1 cellular context compared by ENCODE assay signal in the genomic region with DNA sequence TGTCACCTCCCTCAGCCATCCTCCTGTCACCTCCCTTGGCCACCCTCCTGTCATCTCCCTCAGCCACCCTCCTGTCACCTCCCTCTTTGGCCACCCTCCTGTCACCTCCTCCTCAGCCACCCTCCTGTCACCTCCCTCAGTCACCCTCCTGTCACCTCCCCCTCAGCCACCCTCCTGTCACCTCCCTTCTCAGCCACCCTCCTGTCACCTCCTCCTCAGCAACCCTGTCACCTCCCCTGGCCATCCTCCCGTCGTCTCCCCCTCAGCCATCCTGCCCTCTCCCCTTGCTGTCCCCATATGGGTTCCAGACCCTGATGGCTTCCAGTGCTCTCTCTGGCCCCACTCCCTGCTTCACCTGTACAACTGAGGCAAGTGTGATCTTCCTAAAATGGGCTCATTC.
TF ChIP-seq lines count a peak whose summit lies in the region.

No MANE protein-coding gene starts in this region.

TF ChIP-seq in IMR-90, 13 proteins besides CTCF, POLR2A, EP300 and RAD21:
- TF ChIP-seq MAZ (IDR thresholded peaks at IDR 0.05; ENCODE audit: borderline replicate concordance, low read depth, low read length) (no peak), MAFK (IDR thresholded peaks at IDR 0.05; ENCODE audit: low read depth, low read length) (no peak), NFE2L2 (IDR thresholded peaks at IDR 0.05; ENCODE audit: low read depth, low read length) (no peak), USF2 (IDR thresholded peaks at IDR 0.05; ENCODE audit: low read depth, low read length) (no peak), CHD1 (IDR thresholded peaks at IDR 0.05; ENCODE audit: low read depth, low read length) (no peak), MXI1 (IDR thresholded peaks at IDR 0.05; ENCODE audit: borderline replicate concordance, low read depth, low read length) (no peak), RCOR1 (IDR thresholded peaks at IDR 0.05; ENCODE audit: insufficient replicate concordance, low read length) (no peak), RFX5 (IDR thresholded peaks at IDR 0.05; ENCODE audit: low read depth, low read length) (no peak), CEBPB (IDR thresholded peaks at IDR 0.05; ENCODE audit: low read depth, low read length) (no peak), BHLHE40 (IDR thresholded peaks at IDR 0.05; ENCODE audit: low read depth, low read length) (no peak), FOS (IDR thresholded peaks at IDR 0.05; ENCODE audit: low read depth, low read length) (no peak), SMC3 (IDR thresholded peaks at IDR 0.05; ENCODE audit: low read depth, low read length) (no peak)
- TF ChIP-seq, protein P1, sequence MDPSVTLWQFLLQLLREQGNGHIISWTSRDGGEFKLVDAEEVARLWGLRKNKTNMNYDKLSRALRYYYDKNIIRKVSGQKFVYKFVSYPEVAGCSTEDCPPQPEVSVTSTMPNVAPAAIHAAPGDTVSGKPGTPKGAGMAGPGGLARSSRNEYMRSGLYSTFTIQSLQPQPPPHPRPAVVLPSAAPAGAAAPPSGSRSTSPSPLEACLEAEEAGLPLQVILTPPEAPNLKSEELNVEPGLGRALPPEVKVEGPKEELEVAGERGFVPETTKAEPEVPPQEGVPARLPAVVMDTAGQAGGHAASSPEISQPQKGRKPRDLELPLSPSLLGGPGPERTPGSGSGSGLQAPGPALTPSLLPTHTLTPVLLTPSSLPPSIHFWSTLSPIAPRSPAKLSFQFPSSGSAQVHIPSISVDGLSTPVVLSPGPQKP (IDR thresholded peaks at IDR 0.05; ENCODE audit: borderline replicate concordance, low read depth, low read length) = no peak
TF ChIP-seq in IMR-90: peak in this region for 0.
